ENCODE assay signal across 15 cellular contexts in genomic region chr13:73273276-73273675, GRCh38.
DNase-seq lines count a peak whose midpoint lies in the region; ATAC-seq and TF ChIP-seq lines count a peak whose summit lies in the region.
"Had no signal": no experiment of that assay in that cellular context is flagged by ENCODE, and none has a peak within 500 bp of the region (broad histone marks: within the 10 kb centered on the region; RNA-seq: fewer than 3 reads in every experiment).

No MANE protein-coding gene starts in this region.

- H3K23ac ChIP-seq in mesendoderm (ENCODE audit: low read length) = no peak overlapping the region

- H3K4me2 ChIP-seq in skeletal muscle satellite cell (ENCODE audit: low read length) (no peak overlapping the region), mesendoderm (ENCODE audit: low read length) (no peak overlapping the region)
- H3K4me2 ChIP-seq: BLaER1 treated with 17β-estradiol and CSF1 and Interleukin-3, amounts not matched to agents 10 nM and 100 nM; GM23338 had no signal

- H3K9me3 ChIP-seq in skeletal muscle satellite cell (replicated peaks; ENCODE audit: low read length) (no peaks in the 10 kb centered on the region), spleen (peaks cover 0 to 31% (median 13%) of the 10 kb centered on the region in 8 donors)

- H3K36me3 ChIP-seq in skeletal muscle satellite cell (ENCODE audit: insufficient read depth, low read length) (no peaks in the 10 kb centered on the region), spleen (no peaks in the 10 kb centered on the region), mesendoderm (ENCODE audit: control insufficient read depth, insufficient read depth, low read length) (no peaks in the 10 kb centered on the region)
- H3K36me3 ChIP-seq: BLaER1 treated with 17β-estradiol and CSF1 and Interleukin-3, amounts not matched to agents 10 nM and 100 nM had no signal

- H3K9me3 Mint-ChIP-seq in HFFc6 (peaks cover 4% of the 10 kb centered on the region), chondrocyte (ENCODE audit: low read depth) (peaks cover 15% of the 10 kb centered on the region), mesothelial cell of epicardium (peaks cover 23% of the 10 kb centered on the region)

- H3K79me1 ChIP-seq in mesendoderm (ENCODE audit: low read length) = no peaks in the 10 kb centered on the region

- H2BK5ac ChIP-seq in mesendoderm (ENCODE audit: low read length) = no peak overlapping the region

- H2AK5ac ChIP-seq in mesendoderm (ENCODE audit: low read length) = no peak overlapping the region

- no peak overlapping the region for H3K4me3 ChIP-seq in skeletal muscle satellite cell (ENCODE audit: low read length)
- no peak overlapping the region for H3K4me3 ChIP-seq in spleen
- H3K4me3 ChIP-seq in mesendoderm (ENCODE audit: low read length) = no peak overlapping the region
- H3K4me3 ChIP-seq: BLaER1 treated with 17β-estradiol and CSF1 and Interleukin-3, amounts not matched to agents 10 nM and 100 nM; GM23338 had no signal

- no peak for TF ChIP-seq POLR2A in spleen (IDR thresholded peaks at IDR 0.05)

- no peak overlapping the region for H2BK15ac ChIP-seq in mesendoderm (replicated peaks; ENCODE audit: low read depth)

- H3K79me2 ChIP-seq in mesendoderm (ENCODE audit: control insufficient read depth, insufficient read depth, low read length) = no peaks in the 10 kb centered on the region

- no peak overlapping the region for H3K4me3 Mint-ChIP-seq in HFFc6
- H3K4me3 Mint-ChIP-seq in chondrocyte (ENCODE audit: unreplicated experiment) = no peak overlapping the region
- H3K4me3 Mint-ChIP-seq in mesothelial cell of epicardium = no peak overlapping the region
- H3K4me3 Mint-ChIP-seq: CD4-positive, alpha-beta T cell; GM23338; IgD-negative memory B cell had no signal

- H3K4me1 Mint-ChIP-seq in HFFc6 (ENCODE audit: low read depth) (peaks cover 57% of the 10 kb centered on the region), chondrocyte (ENCODE audit: low read depth) (peaks cover 41% of the 10 kb centered on the region), mesothelial cell of epicardium (peaks cover 27% of the 10 kb centered on the region)
- H3K4me1 Mint-ChIP-seq: GM23338, IgD-negative memory B cell had no signal

- no peak for ATAC-seq in HG03571 (IDR thresholded peaks at IDR 0.05; ENCODE audit: unreplicated experiment)
- ATAC-seq: GM23338 had no signal

- no peak overlapping the region for H4K8ac ChIP-seq in mesendoderm (ENCODE audit: low read depth, low read length)

- H3K27me3 ChIP-seq in skeletal muscle satellite cell (ENCODE audit: control insufficient read depth, insufficient read depth, low read length) = no peaks in the 10 kb centered on the region
- H3K27me3 ChIP-seq in spleen (replicated peaks in 1 of 7) = no peaks in the 10 kb centered on the region
- no peaks in the 10 kb centered on the region for H3K27me3 ChIP-seq in mesendoderm (ENCODE audit: insufficient read depth, low read length, poor library complexity)
- H3K27me3 ChIP-seq: BLaER1 treated with 17β-estradiol and CSF1 and Interleukin-3, amounts not matched to agents 10 nM and 100 nM had no signal

- intact Hi-C loops in spleen (cut with DNase I; ENCODE audit: low total_unique reads) = no loop called here

- no peak overlapping the region for H3K18ac ChIP-seq in mesendoderm (ENCODE audit: low read length)

- no peak overlapping the region for H4K5ac ChIP-seq in mesendoderm (ENCODE audit: low read length)

- peaks cover 40% of the 10 kb centered on the region for H3K4me1 ChIP-seq in skeletal muscle satellite cell (ENCODE audit: control insufficient read depth, insufficient read depth, low read length)
- H3K4me1 ChIP-seq in spleen = no peaks in the 10 kb centered on the region
- H3K4me1 ChIP-seq in mesendoderm (ENCODE audit: control insufficient read depth, low read depth, low read length) = no peaks in the 10 kb centered on the region
- H3K4me1 ChIP-seq: BLaER1 treated with 17β-estradiol and CSF1 and Interleukin-3, amounts not matched to agents 10 nM and 100 nM had no signal

- H3K9ac ChIP-seq in skeletal muscle satellite cell (ENCODE audit: low read depth, low read length) (peak overlapping the region; percentile 26), mesendoderm (ENCODE audit: low read length) (no peak overlapping the region)
- H3K9ac ChIP-seq: BLaER1 treated with 17β-estradiol and CSF1 and Interleukin-3, amounts not matched to agents 10 nM and 100 nM had no signal

- TF ChIP-seq CTCF in HFFc6 (IDR thresholded peaks at IDR 0.05) (no peak), chondrocyte (IDR thresholded peaks at IDR 0.05) (no peak), mesothelial cell of epicardium (IDR thresholded peaks at IDR 0.05; ENCODE audit: unreplicated experiment) (no peak), spleen (IDR thresholded peaks at IDR 0.05 in 8 of 11, conservative IDR thresholded peaks at IDR 0.05 in 3 of 11) (no peak)

- H3K27ac Mint-ChIP-seq in HFFc6 = peak overlapping the region; percentile 48
- H3K27ac Mint-ChIP-seq in chondrocyte (ENCODE audit: unreplicated experiment) = peak overlapping the region; percentile 74
- H3K27ac Mint-ChIP-seq in mesothelial cell of epicardium = peak overlapping the region; percentile 18
- H3K27ac Mint-ChIP-seq: CD4-positive, alpha-beta T cell; GM23338; IgD-negative memory B cell had no signal

- WGBS in spleen, 5 donors = 78 to 92% (median 83%) methylated on average over 1 of the region's 1 CpG
- no CpG with 5 or more reads among the region's 1 CpG for WGBS in mesendoderm (ENCODE audit: extremely low coverage, insufficient coverage, low lambda C conversion rate)

- no peak overlapping the region for H3K56ac ChIP-seq in mesendoderm (ENCODE audit: low read length)

- H3K36me3 Mint-ChIP-seq in HFFc6 (ENCODE audit: low read depth) (peaks cover 15% of the 10 kb centered on the region), chondrocyte (ENCODE audit: low read depth) (peaks cover 3% of the 10 kb centered on the region), mesothelial cell of epicardium (peaks cover 4% of the 10 kb centered on the region)
- H3K36me3 Mint-ChIP-seq: IgD-negative memory B cell had no signal

- H3K27me3 Mint-ChIP-seq in HFFc6 (ENCODE audit: insufficient read depth) (no peaks in the 10 kb centered on the region), chondrocyte (ENCODE audit: low read depth) (no peaks in the 10 kb centered on the region), mesothelial cell of epicardium (ENCODE audit: low read depth) (no peaks in the 10 kb centered on the region)
- H3K27me3 Mint-ChIP-seq: CD4-positive, alpha-beta T cell; IgD-negative memory B cell had no signal

- no peak overlapping the region for H3K27ac ChIP-seq in spleen
- H3K27ac ChIP-seq in mesendoderm (ENCODE audit: low read depth, low read length) = no peak overlapping the region
- H3K27ac ChIP-seq: BLaER1 treated with 17β-estradiol and CSF1 and Interleukin-3, amounts not matched to agents 10 nM and 100 nM had no signal

- no peak overlapping the region for H3K4ac ChIP-seq in mesendoderm (ENCODE audit: low read depth, low read length)

- DNase-seq in HFFc6 (no peak), chondrocyte (ENCODE audit: low spot score) (no peak), mesothelial cell of epicardium (ENCODE audit: low spot score in 2 of 2, unreplicated experiment in 2 of 2) (no peak), spleen (no peak), mesendoderm (no peak), 8988T (no peak)
- DNase-seq: CD4-positive, alpha-beta T cell; DMS153; DMS79 treated with DMSO at 0.1 percent for 48 hours; H7 had no signal

- H2BK120ac ChIP-seq in mesendoderm (ENCODE audit: low read depth, low read length) = no peak overlapping the region

Comparison
In these comparisons a context has a peak if more than half of its experiments do, and no peak if none do; other contexts are left out.
1. H3K27ac Mint-ChIP-seq: peak in every context shown above with its lines; median percentile 74 in chondrocyte; 48 in HFFc6; 18 in mesothelial cell of epicardium.